Comparison of ENCODE assay signal across 13 cellular contexts in the genomic region with DNA sequence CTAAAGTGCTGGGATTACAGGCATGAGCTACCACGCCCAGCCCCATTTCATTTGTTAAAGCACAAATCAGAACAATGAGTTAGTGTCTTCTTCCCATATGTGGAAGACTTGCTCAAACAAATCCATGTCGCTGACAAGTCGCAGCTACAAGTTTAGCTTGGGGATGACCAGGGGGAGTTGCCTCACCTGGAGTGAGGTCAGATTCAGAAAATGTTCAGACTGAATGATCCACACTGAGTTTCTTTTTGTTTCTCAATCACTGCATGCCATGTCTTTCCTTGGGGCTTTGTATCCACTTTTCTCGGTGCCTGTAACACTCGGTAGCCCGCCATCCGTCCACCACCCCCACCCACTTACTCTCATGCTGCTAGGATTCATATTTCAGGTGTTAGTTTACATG.
DNase-seq lines count a peak whose midpoint lies in the region; ATAC-seq, FAIRE-seq and TF ChIP-seq lines count a peak whose summit lies in the region.
"Had no signal": no experiment of that assay in that cellular context is flagged by ENCODE, and none has a peak within 500 bp of the region (broad histone marks: within the 10 kb centered on the region; RNA-seq: fewer than 3 reads in every experiment).

No MANE protein-coding gene starts in this region.

- H3K9me3 ChIP-seq in mammary epithelial cell (replicated peaks; ENCODE audit: insufficient read depth, low read length), result no peaks in the 10 kb centered on the region
- H3K9me3 ChIP-seq in breast epithelium, result no peaks in the 10 kb centered on the region
- no peaks in the 10 kb centered on the region for H3K9me3 ChIP-seq in right cardiac atrium (ENCODE audit: control insufficient read depth, low read length)

- dilution Hi-C loops in mammary epithelial cell (cut with HindIII; ENCODE audit: low sequenced_read_pairs), result no loop called here

- 1% methylated on average over 7 of the region's 7 CpGs for WGBS in mammary epithelial cell (ENCODE audit: low coverage, missing lambda C conversion rate)
- WGBS in right cardiac atrium, result 92% methylated on average over 7 of the region's 7 CpGs

- H3K4me3 ChIP-seq in mammary epithelial cell (replicated peaks in 1 of 3; ENCODE audit: insufficient read depth in 1 of 3, low read depth in 2 of 3, low read length in 3 of 3) (no peak overlapping the region), breast epithelium (no peak overlapping the region), bronchial epithelial cell (ENCODE audit: low read depth, low read length) (no peak overlapping the region), right cardiac atrium (ENCODE audit: low read length) (no peak overlapping the region)

- ATAC-seq in foreskin keratinocyte (peak; percentile 34), right cardiac atrium (no peak)

- H3K4me2 ChIP-seq in mammary epithelial cell (ENCODE audit: insufficient read depth, low read depth, low read length), result peak overlapping the region; percentile 50

- in situ Hi-C loops in mammary epithelial cell (cut with MboI; ENCODE audit: low sequenced_read_pairs in 2 of 2), result no loop called here

- H3K27ac ChIP-seq in mammary epithelial cell (ENCODE audit: insufficient read depth, low read depth, low read length) (peak overlapping the region; percentile 85), breast epithelium (no peak overlapping the region), foreskin keratinocyte (peak overlapping the region; percentile 92), right cardiac atrium (ENCODE audit: low read length) (no peak overlapping the region)

- H4K20me1 ChIP-seq in mammary epithelial cell (ENCODE audit: insufficient read depth, low read length), result no peaks in the 10 kb centered on the region

- DNase-seq in mammary epithelial cell, result peak; percentile 96
- DNase-seq in breast epithelium (ENCODE audit: low spot score in 2 of 2), result no peak
- DNase-seq in bronchial epithelial cell (ENCODE audit: low read depth), result peak; percentile 92
- DNase-seq in foreskin keratinocyte, result peak; percentile 97
- DNase-seq in amniotic stem cell (lab: John Stamatoyannopoulos, UW), result no peak
- no peak for DNase-seq in right cardiac atrium
- no peak for DNase-seq in NCI-H1092 (lab: John Stamatoyannopoulos, UW)
- DNase-seq: C1 segment of cervical spinal cord; Calu3; CD4-positive, alpha-beta T cell; DMS 273 treated with DMSO at 0.1 percent for 48 hours; H7 had no signal

- H3K36me3 ChIP-seq in mammary epithelial cell (ENCODE audit: insufficient read depth, low read length) (no peaks in the 10 kb centered on the region), breast epithelium (no peaks in the 10 kb centered on the region), bronchial epithelial cell (ENCODE audit: control insufficient read depth, insufficient read depth, low read length) (no peaks in the 10 kb centered on the region)

- BruUV-seq in mammary epithelial cell (replicated peaks; lab: Mats Ljungman, UMichigan), result no TSS peak

- peak; percentile 28 for FAIRE-seq in bronchial epithelial cell (lab: Jason Lieb, UNC)
- FAIRE-seq: A204.1 had no signal

- H3K79me2 ChIP-seq in mammary epithelial cell (ENCODE audit: insufficient read depth, low read length), result no peaks in the 10 kb centered on the region

- no peak for TF ChIP-seq POLR2A in breast epithelium (IDR thresholded peaks at IDR 0.05)

- intact Hi-C loops in mammary epithelial cell (cut with micrococcal nuclease) (loop anchor here (5.0 to 10.0 kb wide), 4 partner anchors 76 to 501 kb away; a partner anchor contains a TSS), breast epithelium (cut with DNase I; ENCODE audit: low total_unique reads) (no loop called here), right cardiac atrium (cut with DNase I) (no loop called here)

- CTCF ChIA-PET in mammary epithelial cell (lab: Charles Lee; ENCODE audit: low non-redundant PET), result interaction anchor here (0.8 kb wide), 1 partner anchor 19 kb away, joined by 4 read pairs; no protein-coding TSS in a partner anchor

- H3K9ac ChIP-seq in mammary epithelial cell (ENCODE audit: insufficient read depth, low read length), result no peak overlapping the region

- H3K27me3 ChIP-seq in mammary epithelial cell (ENCODE audit: insufficient read depth, low read length), result no peaks in the 10 kb centered on the region
- H3K27me3 ChIP-seq in breast epithelium, result no peaks in the 10 kb centered on the region
- H3K27me3 ChIP-seq in bronchial epithelial cell (ENCODE audit: control insufficient read depth, insufficient read depth, low read length), result no peaks in the 10 kb centered on the region
- H3K27me3 ChIP-seq in foreskin keratinocyte, result no peaks in the 10 kb centered on the region
- H3K27me3 ChIP-seq in right cardiac atrium (ENCODE audit: control insufficient read depth, insufficient read depth), result no peaks in the 10 kb centered on the region

- H3K4me1 ChIP-seq in mammary epithelial cell (ENCODE audit: insufficient read depth, low read length) (peaks cover 32% of the 10 kb centered on the region), breast epithelium (no peaks in the 10 kb centered on the region), foreskin keratinocyte (peaks cover 33% of the 10 kb centered on the region), right cardiac atrium (ENCODE audit: control insufficient read depth, insufficient read depth, low read length) (no peaks in the 10 kb centered on the region)

- H2AFZ ChIP-seq in mammary epithelial cell (ENCODE audit: low read depth, low read length), result peak overlapping the region; percentile 69

- TF ChIP-seq CTCF in mammary epithelial cell (conservative IDR thresholded peaks at IDR 0.05 in 1 of 2, IDR thresholded peaks at IDR 0.05 in 1 of 2; ENCODE audit: extremely low read depth in 1 of 2, insufficient read depth in 1 of 2, low read depth in 1 of 2, low read length in 2 of 2) (no peak), breast epithelium (IDR thresholded peaks at IDR 0.05) (no peak), bronchial epithelial cell (IDR thresholded peaks at IDR 0.05; ENCODE audit: insufficient read depth, low read length, severe bottlenecking) (no peak), foreskin keratinocyte (conservative IDR thresholded peaks at IDR 0.05) (no peak)

Comparison
In these comparisons a context has a peak if more than half of its experiments do, and no peak if none do; other contexts are left out.
1. DNase-seq: peak in mammary epithelial cell (single experiment), bronchial epithelial cell (single experiment) and foreskin keratinocyte (2 of 2); none in breast epithelium (0 of 2), amniotic stem cell (single experiment), right cardiac atrium (0 of 3) and NCI-H1092 (single experiment).
2. H3K27ac ChIP-seq: peak in mammary epithelial cell (single experiment) and foreskin keratinocyte (single experiment); none in breast epithelium (0 of 2) and right cardiac atrium (single experiment).